In the genomic region with DNA sequence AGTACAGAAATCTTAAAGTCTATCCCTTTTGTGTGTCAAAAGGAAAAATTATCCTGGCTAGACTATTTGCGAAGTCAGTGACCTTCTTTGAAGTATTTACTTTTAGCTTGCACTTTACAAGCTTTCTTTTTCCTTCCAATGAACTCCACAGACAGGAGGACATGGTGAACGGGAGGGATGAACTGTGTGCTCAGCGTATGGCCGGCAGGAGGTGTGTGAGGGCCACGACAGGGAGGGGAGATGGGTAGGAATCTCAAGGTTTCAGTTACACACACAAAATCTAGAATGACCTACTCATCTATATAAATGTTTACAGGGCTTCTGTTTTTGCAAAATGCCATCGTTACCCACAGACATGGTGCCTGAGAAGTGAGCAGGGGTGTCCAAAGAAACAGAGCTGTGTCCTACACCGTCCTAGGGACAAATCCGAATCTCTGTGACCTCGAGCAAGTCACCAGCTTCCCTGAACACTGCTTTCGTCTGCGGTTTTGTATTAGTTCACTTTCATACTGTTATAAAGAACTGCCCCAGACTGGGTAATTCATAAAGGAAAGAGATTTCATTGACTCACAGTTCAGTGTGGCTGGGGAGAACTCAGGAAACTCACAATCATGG, we compare ENCODE assay signal across 11 cellular contexts.
DNase-seq lines count a peak whose midpoint lies in the region; TF ChIP-seq lines count a peak whose summit lies in the region.
"Had no signal": no experiment of that assay in that cellular context is flagged by ENCODE, and none has a peak within 500 bp of the region (broad histone marks: within the 10 kb centered on the region; RNA-seq: fewer than 3 reads in every experiment).

No MANE protein-coding gene starts in this region.

- 67 to 71% methylated on average over 11 of the region's 11 CpGs for WGBS in GM23248 (ENCODE audit: low coverage in 1 of 2, low lambda C conversion rate in 2 of 2, missing lambda C conversion rate in 2 of 2), 2 experiments

- H3K4me3 ChIP-seq in GM23248 = no peak overlapping the region
- no peak overlapping the region for H3K4me3 ChIP-seq in brain microvascular endothelial cell (ENCODE audit: low read depth, low read length)

- peaks cover 26% of the 10 kb centered on the region for H3K79me2 ChIP-seq in GM23248 (ENCODE audit: insufficient read depth)

- H3F3A ChIP-seq in GM23248 (ENCODE audit: insufficient read depth) = no peaks in the 10 kb centered on the region

- no peak overlapping the region for H3K4me2 ChIP-seq in GM23248 (ENCODE audit: unreplicated experiment)

- in situ Hi-C loops in GM23248 (cut with MboI) = no loop called here
- in situ Hi-C loops in brain microvascular endothelial cell (cut with HindIII; ENCODE audit: low pct_ligation_motif_present, low sequenced_read_pairs) = no loop called here

- H3K36me3 ChIP-seq in GM23248 (ENCODE audit: low read depth) (no peaks in the 10 kb centered on the region), brain microvascular endothelial cell (replicated peaks) (no peaks in the 10 kb centered on the region)

- no peak overlapping the region for H3K9ac ChIP-seq in GM23248

- no peaks in the 10 kb centered on the region for H3K27me3 ChIP-seq in GM23248 (replicated peaks; ENCODE audit: insufficient read depth)
- no peaks in the 10 kb centered on the region for H3K27me3 ChIP-seq in brain microvascular endothelial cell (replicated peaks)

- H3K9me2 ChIP-seq in GM23248 (ENCODE audit: insufficient read depth) = no peaks in the 10 kb centered on the region

- H3K4me1 Mint-ChIP-seq in progenitor cell of endocrine pancreas (ENCODE audit: low read depth) = peaks cover 1% of the 10 kb centered on the region
- H3K4me1 Mint-ChIP-seq: natural killer cell had no signal

- H3K9me3 Mint-ChIP-seq in progenitor cell of endocrine pancreas (ENCODE audit: low read depth) = no peaks in the 10 kb centered on the region

- no peaks in the 10 kb centered on the region for H4K20me1 ChIP-seq in GM23248 (ENCODE audit: insufficient read depth)

- H3K36me3 Mint-ChIP-seq in progenitor cell of endocrine pancreas (ENCODE audit: insufficient read depth) = no peaks in the 10 kb centered on the region
- H3K36me3 Mint-ChIP-seq: natural killer cell had no signal

- DNase-seq in GM23248 (peak; percentile 44), NCI-H510A (lab: John Stamatoyannopoulos, UW) (peak; percentile 9), brain microvascular endothelial cell (no peak), progenitor cell of endocrine pancreas (ENCODE audit: low spot score, unreplicated experiment) (no peak), NCI-H1436 (lab: John Stamatoyannopoulos, UW) (no peak)
- no peak for DNase-seq in activated T-cell treated with anti-CD3 and anti-CD28 coated beads, Interleukin-2, amount 50 U/mL, for 1 hour
- DNase-seq in stimulated activated CD4-positive, alpha-beta T cell treated with anti-CD3 and anti-CD28 coated beads, Interleukin-4, amount 100 ng/mL, for 1 hour = no peak
- DNase-seq: activated gamma-delta T cell, natural killer cell, NCI-H774, substantia nigra had no signal

- H3K27ac Mint-ChIP-seq in progenitor cell of endocrine pancreas = no peak overlapping the region
- H3K27ac Mint-ChIP-seq: natural killer cell had no signal

- no peaks in the 10 kb centered on the region for H3K27me3 Mint-ChIP-seq in progenitor cell of endocrine pancreas

- TF ChIP-seq CTCF in brain microvascular endothelial cell (IDR thresholded peaks at IDR 0.05; ENCODE audit: low read depth, low read length, missing control alignments) (peak; percentile 39), progenitor cell of endocrine pancreas (IDR thresholded peaks at IDR 0.05; ENCODE audit: unreplicated experiment) (peak; percentile 18)

- H3K27ac ChIP-seq in GM23248 = no peak overlapping the region
- H3K27ac ChIP-seq in brain microvascular endothelial cell = no peak overlapping the region

- H2AFZ ChIP-seq in GM23248 = no peak overlapping the region

- no peak overlapping the region for H3K4me3 Mint-ChIP-seq in progenitor cell of endocrine pancreas (ENCODE audit: low read depth)
- H3K4me3 Mint-ChIP-seq: natural killer cell had no signal

- H3K9me3 ChIP-seq in GM23248 (ENCODE audit: low read depth) = no peaks in the 10 kb centered on the region

- H3K4me1 ChIP-seq in GM23248 (ENCODE audit: insufficient read depth) = no peaks in the 10 kb centered on the region

Comparison
In these comparisons a context has a peak if more than half of its experiments do, and no peak if none do; other contexts are left out.
1. DNase-seq: peak in GM23248 (single experiment) and NCI-H510A (single experiment); none in brain microvascular endothelial cell (single experiment), progenitor cell of endocrine pancreas (single experiment), activated T-cell treated with anti-CD3 and anti-CD28 coated beads, Interleukin-2, amount 50 U/mL, for 1 hour (single experiment), stimulated activated CD4-positive, alpha-beta T cell treated with anti-CD3 and anti-CD28 coated beads, Interleukin-4, amount 100 ng/mL, for 1 hour (single experiment) and NCI-H1436 (single experiment).